In genomic region chr1:159957824-159958268, GRCh38 we compare ENCODE assay signal across 1 cellular context.
A peak's percentile ranks its signal among the peaks of the same experiment; 100 is the strongest.
TF ChIP-seq lines count a peak whose summit lies in the region.

No MANE protein-coding gene starts in this region.

TF ChIP-seq in K562, 482 proteins besides CTCF, POLR2A, EP300 and RAD21 (continued from another document):
- TF ChIP-seq NCOA1 (IDR thresholded peaks at IDR 0.05; ENCODE audit: low read depth) (0 out of 2 replicates have a peak, but pooled peaks have one; percentile 18), SMARCC2 (IDR thresholded peaks at IDR 0.05; ENCODE audit: low read depth) (peak; percentile 80; the same call in 1 of the 2 replicates), TFAP4 (CRISPR knock-in tag; IDR thresholded peaks at IDR 0.05; ENCODE audit: borderline replicate concordance) (peak; percentile 77; the same call in 1 of the 2 replicates), HNRNPL (IDR thresholded peaks at IDR 0.05; ENCODE audit: low read depth, low read length) (no peak), MAZ (CRISPR knock-in tag; conservative IDR thresholded peaks at IDR 0.05 in 1 of 2, IDR thresholded peaks at IDR 0.05 in 1 of 2) (0 out of 4 replicates have a peak, but pooled peaks of 1 of the 2 experiments have one; percentile 48), U2AF1 (optimal IDR thresholded peaks at IDR 0.05; ENCODE audit: low read depth, low read length) (no peak), ZBTB26 (CRISPR knock-in tag; IDR thresholded peaks at IDR 0.05) (no peak), CTBP1 (IDR thresholded peaks at IDR 0.05; ENCODE audit: borderline replicate concordance) (peak; percentile 76; the same call in 1 of the 2 replicates), ELF4 (CRISPR knock-in tag; IDR thresholded peaks at IDR 0.05) (peak; percentile 49), SRSF3 (IDR thresholded peaks at IDR 0.05; ENCODE audit: insufficient read depth, low read length) (no peak), E2F6 (IDR thresholded peaks at IDR 0.05; ENCODE audit: borderline replicate concordance in 1 of 2, extremely low read depth in 1 of 2, insufficient read depth in 1 of 2, insufficient read length in 1 of 2, low read depth in 1 of 2, low read length in 1 of 2, poor library complexity in 1 of 2, severe bottlenecking in 1 of 2) (no peak), SMARCE1 (IDR thresholded peaks at IDR 0.05) (peak; percentile 82), SUPT5H (IDR thresholded peaks at IDR 0.05) (no peak), HDAC1 (IDR thresholded peaks at IDR 0.05) (peak in 1 of 2 experiments; percentile 47; a peak in 1 of 4 replicates), ZEB2 (IDR thresholded peaks at IDR 0.05) (peak; percentile 65), LEF1 (IDR thresholded peaks at IDR 0.05) (0 out of 2 replicates have a peak, but pooled peaks have one; percentile 62), HMGN3 (IDR thresholded peaks at IDR 0.05; ENCODE audit: borderline replicate concordance, extremely low read depth, insufficient read length, low read depth, low read length) (peak; percentile 22), FOXK2 (conservative IDR thresholded peaks at IDR 0.05 in 1 of 2, IDR thresholded peaks at IDR 0.05 in 1 of 2; ENCODE audit: low read depth in 2 of 2) (0 out of 4 replicates have a peak, but pooled peaks have one; percentile 25), ZSCAN32 (CRISPR knock-in tag; IDR thresholded peaks at IDR 0.05) (no peak), MCM3 (IDR thresholded peaks at IDR 0.05) (no peak), PATZ1 (CRISPR knock-in tag; IDR thresholded peaks at IDR 0.05; ENCODE audit: borderline replicate concordance) (no peak), PPARD (CRISPR knock-in tag; IDR thresholded peaks at IDR 0.05) (no peak)
- TF ChIP-seq, protein P1, sequence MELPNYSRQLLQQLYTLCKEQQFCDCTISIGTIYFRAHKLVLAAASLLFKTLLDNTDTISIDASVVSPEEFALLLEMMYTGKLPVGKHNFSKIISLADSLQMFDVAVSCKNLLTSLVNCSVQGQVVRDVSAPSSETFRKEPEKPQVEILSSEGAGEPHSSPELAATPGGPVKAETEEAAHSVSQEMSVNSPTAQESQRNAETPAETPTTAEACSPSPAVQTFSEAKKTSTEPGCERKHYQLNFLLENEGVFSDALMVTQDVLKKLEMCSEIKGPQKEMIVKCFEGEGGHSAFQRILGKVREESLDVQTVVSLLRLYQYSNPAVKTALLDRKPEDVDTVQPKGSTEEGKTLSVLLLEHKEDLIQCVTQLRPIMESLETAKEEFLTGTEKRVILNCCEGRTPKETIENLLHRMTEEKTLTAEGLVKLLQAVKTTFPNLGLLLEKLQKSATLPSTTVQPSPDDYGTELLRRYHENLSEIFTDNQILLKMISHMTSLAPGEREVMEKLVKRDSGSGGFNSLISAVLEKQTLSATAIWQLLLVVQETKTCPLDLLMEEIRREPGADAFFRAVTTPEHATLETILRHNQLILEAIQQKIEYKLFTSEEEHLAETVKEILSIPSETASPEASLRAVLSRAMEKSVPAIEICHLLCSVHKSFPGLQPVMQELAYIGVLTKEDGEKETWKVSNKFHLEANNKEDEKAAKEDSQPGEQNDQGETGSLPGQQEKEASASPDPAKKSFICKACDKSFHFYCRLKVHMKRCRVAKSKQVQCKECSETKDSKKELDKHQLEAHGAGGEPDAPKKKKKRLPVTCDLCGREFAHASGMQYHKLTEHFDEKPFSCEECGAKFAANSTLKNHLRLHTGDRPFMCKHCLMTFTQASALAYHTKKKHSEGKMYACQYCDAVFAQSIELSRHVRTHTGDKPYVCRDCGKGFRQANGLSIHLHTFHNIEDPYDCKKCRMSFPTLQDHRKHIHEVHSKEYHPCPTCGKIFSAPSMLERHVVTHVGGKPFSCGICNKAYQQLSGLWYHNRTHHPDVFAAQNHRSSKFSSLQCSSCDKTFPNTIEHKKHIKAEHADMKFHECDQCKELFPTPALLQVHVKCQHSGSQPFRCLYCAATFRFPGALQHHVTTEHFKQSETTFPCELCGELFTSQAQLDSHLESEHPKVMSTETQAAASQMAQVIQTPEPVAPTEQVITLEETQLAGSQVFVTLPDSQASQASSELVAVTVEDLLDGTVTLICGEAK (IDR thresholded peaks at IDR 0.05): peak; percentile 15; the same call in 1 of the 2 replicates
- TF ChIP-seq, protein P1 (CRISPR knock-in tag; IDR thresholded peaks at IDR 0.05): no peak
- TF ChIP-seq, protein P2, sequence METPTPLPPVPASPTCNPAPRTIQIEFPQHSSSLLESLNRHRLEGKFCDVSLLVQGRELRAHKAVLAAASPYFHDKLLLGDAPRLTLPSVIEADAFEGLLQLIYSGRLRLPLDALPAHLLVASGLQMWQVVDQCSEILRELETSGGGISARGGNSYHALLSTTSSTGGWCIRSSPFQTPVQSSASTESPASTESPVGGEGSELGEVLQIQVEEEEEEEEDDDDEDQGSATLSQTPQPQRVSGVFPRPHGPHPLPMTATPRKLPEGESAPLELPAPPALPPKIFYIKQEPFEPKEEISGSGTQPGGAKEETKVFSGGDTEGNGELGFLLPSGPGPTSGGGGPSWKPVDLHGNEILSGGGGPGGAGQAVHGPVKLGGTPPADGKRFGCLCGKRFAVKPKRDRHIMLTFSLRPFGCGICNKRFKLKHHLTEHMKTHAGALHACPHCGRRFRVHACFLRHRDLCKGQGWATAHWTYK (CRISPR knock-in tag; IDR thresholded peaks at IDR 0.05): peak; percentile 53; the same call in 1 of the 2 replicates
- TF ChIP-seq, protein P3, sequence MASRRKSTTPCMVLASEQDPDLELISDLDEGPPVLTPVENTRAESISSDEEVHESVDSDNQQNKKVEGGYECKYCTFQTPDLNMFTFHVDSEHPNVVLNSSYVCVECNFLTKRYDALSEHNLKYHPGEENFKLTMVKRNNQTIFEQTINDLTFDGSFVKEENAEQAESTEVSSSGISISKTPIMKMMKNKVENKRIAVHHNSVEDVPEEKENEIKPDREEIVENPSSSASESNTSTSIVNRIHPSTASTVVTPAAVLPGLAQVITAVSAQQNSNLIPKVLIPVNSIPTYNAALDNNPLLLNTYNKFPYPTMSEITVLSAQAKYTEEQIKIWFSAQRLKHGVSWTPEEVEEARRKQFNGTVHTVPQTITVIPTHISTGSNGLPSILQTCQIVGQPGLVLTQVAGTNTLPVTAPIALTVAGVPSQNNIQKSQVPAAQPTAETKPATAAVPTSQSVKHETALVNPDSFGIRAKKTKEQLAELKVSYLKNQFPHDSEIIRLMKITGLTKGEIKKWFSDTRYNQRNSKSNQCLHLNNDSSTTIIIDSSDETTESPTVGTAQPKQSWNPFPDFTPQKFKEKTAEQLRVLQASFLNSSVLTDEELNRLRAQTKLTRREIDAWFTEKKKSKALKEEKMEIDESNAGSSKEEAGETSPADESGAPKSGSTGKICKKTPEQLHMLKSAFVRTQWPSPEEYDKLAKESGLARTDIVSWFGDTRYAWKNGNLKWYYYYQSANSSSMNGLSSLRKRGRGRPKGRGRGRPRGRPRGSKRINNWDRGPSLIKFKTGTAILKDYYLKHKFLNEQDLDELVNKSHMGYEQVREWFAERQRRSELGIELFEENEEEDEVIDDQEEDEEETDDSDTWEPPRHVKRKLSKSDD (conservative IDR thresholded peaks at IDR 0.05; ENCODE audit: low read length): no peak
TF ChIP-seq in K562: peak in this region for 63.
